ENCODE assay signal across 12 cellular contexts in the genomic region with DNA sequence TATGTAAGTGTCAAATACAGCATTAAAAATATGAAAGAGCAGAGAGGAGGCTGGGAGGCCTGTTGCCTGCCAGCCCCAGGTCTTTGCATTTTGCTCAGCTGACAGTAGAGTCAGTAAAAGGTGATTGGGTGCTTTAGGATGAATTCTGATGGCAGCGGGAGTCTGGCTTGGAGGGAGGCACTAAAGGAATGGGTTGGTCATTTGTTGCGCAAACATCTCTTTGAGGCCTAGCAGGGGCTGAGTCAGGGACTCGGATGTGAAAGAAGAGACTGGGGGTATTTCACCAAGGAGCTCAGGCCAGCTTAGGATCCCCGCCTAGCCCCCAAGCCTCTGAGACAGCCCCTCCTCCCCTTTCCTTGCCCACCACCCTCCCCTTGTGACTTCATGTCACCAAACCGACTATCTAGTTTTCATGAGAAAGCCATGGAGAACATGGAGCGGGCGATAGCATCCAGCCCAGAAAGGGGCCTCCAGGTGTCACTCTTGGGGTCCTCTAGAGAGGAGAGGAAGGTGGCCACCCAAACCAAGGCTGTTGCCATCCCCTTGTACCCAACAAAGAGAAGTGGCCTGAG. TPM values are rescaled to one million over a fixed set of nuclear protein-coding genes. Genes with fewer than 3 reads are reported as not detected.
DNase-seq lines count a peak whose midpoint lies in the region; ATAC-seq and TF ChIP-seq lines count a peak whose summit lies in the region.
"Had no signal": no experiment of that assay in that cellular context is flagged by ENCODE, and none has a peak within 500 bp of the region (broad histone marks: within the 10 kb centered on the region; RNA-seq: fewer than 3 reads in every experiment).

No MANE protein-coding gene starts in this region.

- H3K4me3 Mint-ChIP-seq in stimulated activated naive CD8-positive, alpha-beta T cell treated with anti-CD3 and anti-CD28 coated beads, Interleukin-15, Interleukin-2, amounts not matched to agents 100 ng/mL and 50 ng/mL, for 24 hours = no peak overlapping the region
- peak overlapping the region; percentile 61 for H3K4me3 Mint-ChIP-seq in activated T-helper 17 cell treated with anti-CD3 and anti-CD28 coated beads, Interleukin-2, amount 50 U/mL, for 72 hours
- H3K4me3 Mint-ChIP-seq: B cell had no signal

- no peak for DNase-seq in stimulated activated naive CD8-positive, alpha-beta T cell treated with anti-CD3 and anti-CD28 coated beads, Interleukin-15, Interleukin-2, amounts not matched to agents 100 U/mL and 50 U/mL, for 24 hours
- DNase-seq in fibroblast of villous mesenchyme (ENCODE audit: low read depth) = peak; percentile 82
- DNase-seq in iPS-NIHi11 (ENCODE audit: low spot score) = no peak
- DNase-seq in NCI-H510A treated with DMSO at 0.1 percent for 48 hours (lab: John Stamatoyannopoulos, UW) = no peak
- DNase-seq: NCI-H1694 had no signal

- ATAC-seq in stimulated activated naive CD8-positive, alpha-beta T cell treated with anti-CD3 and anti-CD28 coated beads, Interleukin-15, Interleukin-2, amounts not matched to agents 100 U/mL and 50 U/mL, for 24 hours = no peak
- ATAC-seq in activated T-helper 17 cell treated with anti-CD3 and anti-CD28 coated beads, Interleukin-2, amount 50 U/mL, for 72 hours (replicated peaks) = no peak
- no peak for ATAC-seq in GM21786 (IDR thresholded peaks at IDR 0.05; ENCODE audit: unreplicated experiment)
- no peak for ATAC-seq in GM19397 (IDR thresholded peaks at IDR 0.05; ENCODE audit: unreplicated experiment)

- no peak overlapping the region for H3K4me3 ChIP-seq in fibroblast of villous mesenchyme (ENCODE audit: low read depth, low read length)
- H3K4me3 ChIP-seq: lung had no signal

- no peaks in the 10 kb centered on the region for H3K27me3 Mint-ChIP-seq in stimulated activated naive CD8-positive, alpha-beta T cell treated with anti-CD3 and anti-CD28 coated beads, Interleukin-15, Interleukin-2, amounts not matched to agents 100 ng/mL and 50 ng/mL, for 24 hours
- no peaks in the 10 kb centered on the region for H3K27me3 Mint-ChIP-seq in activated T-helper 17 cell treated with anti-CD3 and anti-CD28 coated beads, Interleukin-2, amount 50 U/mL, for 72 hours
- H3K27me3 Mint-ChIP-seq: B cell had no signal

- no peaks in the 10 kb centered on the region for H3K9me3 Mint-ChIP-seq in stimulated activated naive CD8-positive, alpha-beta T cell treated with anti-CD3 and anti-CD28 coated beads, Interleukin-15, Interleukin-2, amounts not matched to agents 100 ng/mL and 50 ng/mL, for 24 hours
- no peaks in the 10 kb centered on the region for H3K9me3 Mint-ChIP-seq in activated T-helper 17 cell treated with anti-CD3 and anti-CD28 coated beads, Interleukin-2, amount 50 U/mL, for 72 hours

- H3K36me3 Mint-ChIP-seq in stimulated activated naive CD8-positive, alpha-beta T cell treated with anti-CD3 and anti-CD28 coated beads, Interleukin-15, Interleukin-2, amounts not matched to agents 100 ng/mL and 50 ng/mL, for 24 hours (ENCODE audit: low read depth) = no peaks in the 10 kb centered on the region
- peaks cover 9% of the 10 kb centered on the region for H3K36me3 Mint-ChIP-seq in activated T-helper 17 cell treated with anti-CD3 and anti-CD28 coated beads, Interleukin-2, amount 50 U/mL, for 72 hours (ENCODE audit: low read depth)

- peak overlapping the region; percentile 69 for H3K27ac Mint-ChIP-seq in stimulated activated naive CD8-positive, alpha-beta T cell treated with anti-CD3 and anti-CD28 coated beads, Interleukin-15, Interleukin-2, amounts not matched to agents 100 ng/mL and 50 ng/mL, for 24 hours
- H3K27ac Mint-ChIP-seq in activated T-helper 17 cell treated with anti-CD3 and anti-CD28 coated beads, Interleukin-2, amount 50 U/mL, for 72 hours = peak overlapping the region; percentile 84
- H3K27ac Mint-ChIP-seq: B cell had no signal

- no peak for TF ChIP-seq CTCF in fibroblast of villous mesenchyme (IDR thresholded peaks at IDR 0.05; ENCODE audit: insufficient read depth, low read depth, low read length)

- peaks cover 79% of the 10 kb centered on the region for H3K4me1 Mint-ChIP-seq in stimulated activated naive CD8-positive, alpha-beta T cell treated with anti-CD3 and anti-CD28 coated beads, Interleukin-15, Interleukin-2, amounts not matched to agents 100 ng/mL and 50 ng/mL, for 24 hours (ENCODE audit: low read depth)
- H3K4me1 Mint-ChIP-seq in activated T-helper 17 cell treated with anti-CD3 and anti-CD28 coated beads, Interleukin-2, amount 50 U/mL, for 72 hours = peaks cover 34% of the 10 kb centered on the region

RNA-seq across cellular contexts. Expression of gene DGKZ, which starts 9.7 kb away (rescaled TPM):
- total RNA-seq in activated T-helper 17 cell treated with anti-CD3 and anti-CD28 coated beads, Interleukin-2, amount 50 U/mL, for 72 hours = 100 to 1,000 TPM in 1 of 2 donors, 10 to 100 TPM in 1; 78.9 to 100 TPM
- 50.1 and 63.1 TPM in 2 replicates for total RNA-seq in fibroblast of villous mesenchyme

RNA-seq across cellular contexts. Expression of gene MDK, which starts 24.5 kb away (rescaled TPM):
- total RNA-seq in activated T-helper 17 cell treated with anti-CD3 and anti-CD28 coated beads, Interleukin-2, amount 50 U/mL, for 72 hours = 10 to 100 TPM in 1 of 2 donors, 1 to 10 TPM in 1; 8.5 to 12.9 TPM
- 11.7 and 30.0 TPM in 2 replicates for total RNA-seq in fibroblast of villous mesenchyme

RNA-seq across cellular contexts. Expression of gene CHRM4, which starts 34.6 kb away (rescaled TPM):
- total RNA-seq in activated T-helper 17 cell treated with anti-CD3 and anti-CD28 coated beads, Interleukin-2, amount 50 U/mL, for 72 hours = 1 to 10 TPM in 1 of 2 donors, under 1 TPM in 1; 0.90 to 6.1 TPM
- total RNA-seq in fibroblast of villous mesenchyme = under 0.01 TPM in 1 of 2 replicates, not detected in the other
- total RNA-seq: epithelial cell of proximal tubule had no signal
